ENCODE assay signal across 34 cellular contexts in the genomic region with DNA sequence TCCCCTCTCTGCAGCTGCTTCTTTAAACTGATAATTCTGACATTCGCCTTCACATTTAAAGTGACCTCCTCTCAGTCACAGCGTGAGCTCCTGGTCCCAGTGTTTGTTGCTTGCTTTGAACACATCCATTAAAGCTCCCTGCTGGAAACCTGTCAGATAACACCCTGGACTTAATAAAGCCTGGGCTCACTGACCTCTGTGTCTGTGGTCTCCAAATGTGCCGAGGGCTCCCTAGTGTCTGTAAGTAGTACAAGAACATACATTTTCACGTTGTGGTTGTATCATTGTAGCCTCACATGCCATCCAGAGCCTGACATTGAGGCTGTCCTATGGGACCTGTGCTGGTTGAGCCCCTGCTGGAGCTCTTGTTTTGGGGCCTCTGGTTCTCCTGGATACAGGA. TPM values are rescaled to one million over a fixed set of nuclear protein-coding genes. Genes with fewer than 3 reads are reported as not detected.
"Had no signal": no experiment of that assay in that cellular context is flagged by ENCODE, and none has a peak within 500 bp of the region (broad histone marks: within the 10 kb centered on the region; RNA-seq: fewer than 3 reads in every experiment).

No MANE protein-coding gene starts in this region.

- ATAC-seq: naive thymus-derived CD8-positive, alpha-beta T cell; natural killer cell treated with Interleukin-12 subunit alpha and Interleukin-12 subunit beta and Interleukin-15 and Interleukin-18, amount 100 ng/mL, for 72 hours; pancreas; psoas muscle; right cardiac atrium; right lobe of liver; stimulated activated effector memory CD8-positive, alpha-beta T cell treated with anti-CD3 and anti-CD28 coated beads, Interleukin-12 subunit alpha, Interleukin-12 subunit beta, amount 100 ng/mL, for 72 hours; stimulated activated naive B cell treated with anti-CD40 and anti-IgM and Interleukin-4, amounts not matched to agents 10 μg/mL and 1 μg/mL and 100 μg/mL, for 72 hours had no signal

- H3K36me3 ChIP-seq: neutrophil, pancreas, right lobe of liver, sigmoid colon, stomach, thoracic aorta, thyroid gland, tibial nerve, upper lobe of left lung, uterus had no signal

- H3K9me3 ChIP-seq: neutrophil, pancreas, psoas muscle, right lobe of liver, sigmoid colon, stomach, thoracic aorta, thyroid gland, tibial nerve, upper lobe of left lung, uterus had no signal

- H3K4me1 ChIP-seq: pancreas, psoas muscle, right lobe of liver, stomach, thyroid gland, tibial nerve, upper lobe of left lung, uterus had no signal

- DNase-seq: naive thymus-derived CD8-positive, alpha-beta T cell; nephron progenitor cell; nucleus accumbens; pancreas; posterior cingulate gyrus; psoas muscle; right cardiac atrium; right lobe of liver; sigmoid colon; small intestine; stimulated activated CD4-positive, alpha-beta T cell treated with anti-CD3 and anti-CD28 coated beads, Interleukin-15, amount 100 ng/mL, for 24 hours; stimulated activated CD4-positive, alpha-beta T cell treated with anti-CD3 and anti-CD28 coated beads, Interleukin-2, amount 100 ng/mL, for 24 hours; stimulated activated CD4-positive, alpha-beta T cell treated with anti-CD3 and anti-CD28 coated beads, Interleukin-2, amount 100 ng/mL, for 48 hours; stimulated activated CD4-positive, alpha-beta T cell treated with anti-CD3 and anti-CD28 coated beads, Interleukin-4, amount 100 ng/mL, for 24 hours; stimulated activated naive B cell treated with anti-CD40 and anti-IgM and Interleukin-4, amounts not matched to agents 10 μg/mL and 1 μg/mL and 100 μg/mL, for 72 hours; stimulated activated naive CD4-positive, alpha-beta T cell treated with Interleukin-2 at 50 U/mL for 16 hours; stomach; thyroid gland; trophoblast cell; upper lobe of left lung; uterus had no signal

- H3K27ac ChIP-seq: neutrophil, pancreas, psoas muscle, right lobe of liver, sigmoid colon, stomach, thoracic aorta, thyroid gland, tibial nerve, upper lobe of left lung, uterus had no signal

- H3K4me3 ChIP-seq: pancreas, psoas muscle, right lobe of liver, sigmoid colon, stomach, thoracic aorta, thyroid gland, tibial nerve, upper lobe of left lung, uterus had no signal

RNA-seq across cellular contexts. Expression of a gene that starts 2.6 kb away (rescaled TPM):
- total RNA-seq: naive thymus-derived CD8-positive, alpha-beta T cell; natural killer cell treated with Interleukin-12 subunit alpha and Interleukin-12 subunit beta and Interleukin-15 and Interleukin-18, amount 100 ng/mL, for 72 hours; neural crest cell; omental fat pad; osteocyte; progenitor cell of endocrine pancreas; psoas muscle; right cardiac atrium; right lobe of liver; sigmoid colon; skeletal muscle tissue; stomach; subcutaneous adipose tissue; temporal lobe; thoracic aorta; thyroid gland; tibial nerve; upper lobe of left lung; uterus had no signal

RNA-seq across cellular contexts. Expression of a gene that starts 21.7 kb away (rescaled TPM):
- total RNA-seq: naive thymus-derived CD8-positive, alpha-beta T cell; natural killer cell treated with Interleukin-12 subunit alpha and Interleukin-12 subunit beta and Interleukin-15 and Interleukin-18, amount 100 ng/mL, for 72 hours; neural crest cell; omental fat pad; osteocyte; progenitor cell of endocrine pancreas; psoas muscle; right cardiac atrium; right lobe of liver; sigmoid colon; skeletal muscle tissue; stomach; subcutaneous adipose tissue; temporal lobe; thoracic aorta; thyroid gland; tibial nerve; upper lobe of left lung; urinary bladder; uterus had no signal
